ENCODE assay signal across 1 cellular context in the genomic region with DNA sequence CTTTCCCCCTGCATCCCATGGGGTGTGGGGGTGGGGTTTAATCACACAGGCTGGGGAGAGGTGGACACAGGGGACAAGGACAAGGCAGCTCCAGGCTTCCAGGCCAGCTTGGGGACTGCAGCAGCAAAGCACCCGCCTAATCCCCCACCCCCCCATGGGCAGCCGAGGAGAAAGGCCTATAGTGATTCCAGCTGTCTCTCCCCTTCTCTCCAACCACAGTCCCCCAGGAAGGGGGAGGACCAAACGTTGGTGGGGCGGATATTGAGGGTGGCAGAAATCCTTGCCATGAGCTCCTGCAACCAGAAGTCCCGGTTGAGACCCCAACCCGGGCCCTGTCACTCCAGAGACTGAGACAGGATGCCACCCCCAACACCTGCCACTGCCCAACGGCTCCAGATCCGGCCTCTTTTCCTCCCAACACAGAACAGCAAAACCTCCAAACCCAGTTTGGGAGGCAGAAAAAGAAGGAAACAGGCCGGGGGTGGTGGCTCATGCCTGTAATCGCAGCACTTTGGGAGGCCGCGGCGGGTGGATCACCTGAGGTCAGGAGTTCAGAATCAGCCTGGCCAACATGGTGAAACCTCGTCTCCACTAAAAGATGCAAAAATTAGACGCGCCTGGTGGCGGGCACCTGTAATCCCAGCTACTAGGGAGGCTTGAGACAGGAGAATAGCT.
TF ChIP-seq lines count a peak whose summit lies in the region.

No MANE protein-coding gene starts in this region.

TF ChIP-seq in HCT116, 20 proteins besides CTCF, POLR2A, EP300 and RAD21 (continued from another document):
- TF ChIP-seq, protein P1, sequence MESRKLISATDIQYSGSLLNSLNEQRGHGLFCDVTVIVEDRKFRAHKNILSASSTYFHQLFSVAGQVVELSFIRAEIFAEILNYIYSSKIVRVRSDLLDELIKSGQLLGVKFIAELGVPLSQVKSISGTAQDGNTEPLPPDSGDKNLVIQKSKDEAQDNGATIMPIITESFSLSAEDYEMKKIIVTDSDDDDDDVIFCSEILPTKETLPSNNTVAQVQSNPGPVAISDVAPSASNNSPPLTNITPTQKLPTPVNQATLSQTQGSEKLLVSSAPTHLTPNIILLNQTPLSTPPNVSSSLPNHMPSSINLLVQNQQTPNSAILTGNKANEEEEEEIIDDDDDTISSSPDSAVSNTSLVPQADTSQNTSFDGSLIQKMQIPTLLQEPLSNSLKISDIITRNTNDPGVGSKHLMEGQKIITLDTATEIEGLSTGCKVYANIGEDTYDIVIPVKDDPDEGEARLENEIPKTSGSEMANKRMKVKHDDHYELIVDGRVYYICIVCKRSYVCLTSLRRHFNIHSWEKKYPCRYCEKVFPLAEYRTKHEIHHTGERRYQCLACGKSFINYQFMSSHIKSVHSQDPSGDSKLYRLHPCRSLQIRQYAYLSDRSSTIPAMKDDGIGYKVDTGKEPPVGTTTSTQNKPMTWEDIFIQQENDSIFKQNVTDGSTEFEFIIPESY (IDR thresholded peaks at IDR 0.05; ENCODE audit: extremely low read depth, insufficient replicate concordance, low read length) = no peak
- no peak for TF ChIP-seq TCF7L2 (IDR thresholded peaks at IDR 0.05; ENCODE audit: borderline replicate concordance, extremely low read depth, insufficient read depth, insufficient read length)
- TF ChIP-seq, protein P2, sequence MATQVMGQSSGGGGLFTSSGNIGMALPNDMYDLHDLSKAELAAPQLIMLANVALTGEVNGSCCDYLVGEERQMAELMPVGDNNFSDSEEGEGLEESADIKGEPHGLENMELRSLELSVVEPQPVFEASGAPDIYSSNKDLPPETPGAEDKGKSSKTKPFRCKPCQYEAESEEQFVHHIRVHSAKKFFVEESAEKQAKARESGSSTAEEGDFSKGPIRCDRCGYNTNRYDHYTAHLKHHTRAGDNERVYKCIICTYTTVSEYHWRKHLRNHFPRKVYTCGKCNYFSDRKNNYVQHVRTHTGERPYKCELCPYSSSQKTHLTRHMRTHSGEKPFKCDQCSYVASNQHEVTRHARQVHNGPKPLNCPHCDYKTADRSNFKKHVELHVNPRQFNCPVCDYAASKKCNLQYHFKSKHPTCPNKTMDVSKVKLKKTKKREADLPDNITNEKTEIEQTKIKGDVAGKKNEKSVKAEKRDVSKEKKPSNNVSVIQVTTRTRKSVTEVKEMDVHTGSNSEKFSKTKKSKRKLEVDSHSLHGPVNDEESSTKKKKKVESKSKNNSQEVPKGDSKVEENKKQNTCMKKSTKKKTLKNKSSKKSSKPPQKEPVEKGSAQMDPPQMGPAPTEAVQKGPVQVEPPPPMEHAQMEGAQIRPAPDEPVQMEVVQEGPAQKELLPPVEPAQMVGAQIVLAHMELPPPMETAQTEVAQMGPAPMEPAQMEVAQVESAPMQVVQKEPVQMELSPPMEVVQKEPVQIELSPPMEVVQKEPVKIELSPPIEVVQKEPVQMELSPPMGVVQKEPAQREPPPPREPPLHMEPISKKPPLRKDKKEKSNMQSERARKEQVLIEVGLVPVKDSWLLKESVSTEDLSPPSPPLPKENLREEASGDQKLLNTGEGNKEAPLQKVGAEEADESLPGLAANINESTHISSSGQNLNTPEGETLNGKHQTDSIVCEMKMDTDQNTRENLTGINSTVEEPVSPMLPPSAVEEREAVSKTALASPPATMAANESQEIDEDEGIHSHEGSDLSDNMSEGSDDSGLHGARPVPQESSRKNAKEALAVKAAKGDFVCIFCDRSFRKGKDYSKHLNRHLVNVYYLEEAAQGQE (IDR thresholded peaks at IDR 0.05; ENCODE audit: low read depth) = no peak
- no peak for TF ChIP-seq CBX3 (IDR thresholded peaks at IDR 0.05; ENCODE audit: low read depth)
- no peak for TF ChIP-seq ZNF274 (IDR thresholded peaks at IDR 0.05; ENCODE audit: low read depth, low read length)
- no peak for TF ChIP-seq YY1 (IDR thresholded peaks at IDR 0.05; ENCODE audit: extremely low read depth, insufficient replicate concordance, low read depth, low read length)
- no peak for TF ChIP-seq EZH2 (IDR thresholded peaks at IDR 0.05)
- no peak for TF ChIP-seq EZH2phosphoT487 (IDR thresholded peaks at IDR 0.05; ENCODE audit: borderline replicate concordance)
- TF ChIP-seq, protein P3, sequence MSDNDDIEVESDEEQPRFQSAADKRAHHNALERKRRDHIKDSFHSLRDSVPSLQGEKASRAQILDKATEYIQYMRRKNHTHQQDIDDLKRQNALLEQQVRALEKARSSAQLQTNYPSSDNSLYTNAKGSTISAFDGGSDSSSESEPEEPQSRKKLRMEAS (IDR thresholded peaks at IDR 0.05) = no peak
- no peak for TF ChIP-seq SP1 (IDR thresholded peaks at IDR 0.05; ENCODE audit: low read depth)
- no peak for TF ChIP-seq POLR2AphosphoS5 (IDR thresholded peaks at IDR 0.05; ENCODE audit: low read depth, low read length)
- no peak for TF ChIP-seq SRF (IDR thresholded peaks at IDR 0.05; ENCODE audit: low read depth)
- TF ChIP-seq SIN3A (IDR thresholded peaks at IDR 0.05; ENCODE audit: low read depth) = no peak
- TF ChIP-seq, protein P4, sequence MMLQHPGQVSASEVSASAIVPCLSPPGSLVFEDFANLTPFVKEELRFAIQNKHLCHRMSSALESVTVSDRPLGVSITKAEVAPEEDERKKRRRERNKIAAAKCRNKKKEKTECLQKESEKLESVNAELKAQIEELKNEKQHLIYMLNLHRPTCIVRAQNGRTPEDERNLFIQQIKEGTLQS (IDR thresholded peaks at IDR 0.05) = no peak
- TF ChIP-seq CEBPB (IDR thresholded peaks at IDR 0.05; ENCODE audit: low read depth) = no peak
